Comparison of ENCODE assay signal across 8 cellular contexts in genomic region chr12:121209629-121210572, GRCh38. TPM values are rescaled to one million over a fixed set of nuclear protein-coding genes. Genes with fewer than 3 reads are reported as not detected.
DNase-seq lines count a peak whose midpoint lies in the region; ATAC-seq and TF ChIP-seq lines count a peak whose summit lies in the region.

Gene P2RX4, plus strand, starts transcription at chr12:121210129. Its CDS starts 36 bp downstream, at chr12:121210165.

- intact Hi-C loops in activated naive CD4-positive, alpha-beta T cell treated with anti-CD3 and anti-CD28 coated beads for 36 hours (cut with micrococcal nuclease): loop anchor here (1.0 to 10.0 kb wide), 6 partner anchors 13 to 625 kb away; partner anchors contain the start of gene POP5

- peak within 1 kb of the TSS; percentile 88 for H3K27ac ChIP-seq in SJSA1
- peak within 1 kb of the TSS; percentile 63 for H3K27ac ChIP-seq in osteoblast (ENCODE audit: low read depth, low read length)
- peak within 1 kb of the TSS; percentile 76 to 84 for H3K27ac ChIP-seq in thoracic aorta

- H3K4me3 ChIP-seq in H7 (ENCODE audit: insufficient read depth, low read depth, low read length) (peak within 1 kb of the TSS; percentile 87), SJSA1 (peak within 1 kb of the TSS; percentile 87), osteoblast (ENCODE audit: insufficient read depth, low read length) (peak within 1 kb of the TSS; percentile 83), thoracic aorta (peak within 1 kb of the TSS; percentile 91)

- H3K36me3 ChIP-seq in H7 (replicated peaks; ENCODE audit: control insufficient read depth, insufficient read depth, low read length): no peaks in the 10 kb centered on the region; the same call in 1 of the 2 replicates
- H3K36me3 ChIP-seq in SJSA1: peaks cover 26% of the 10 kb centered on the region
- H3K36me3 ChIP-seq in osteoblast (ENCODE audit: insufficient read depth, low read length): no peaks in the 10 kb centered on the region
- H3K36me3 ChIP-seq in thoracic aorta: no peaks in the 10 kb centered on the region

- H3K4me3 Mint-ChIP-seq in activated naive CD4-positive, alpha-beta T cell treated with anti-CD3 and anti-CD28 coated beads for 36 hours: peak within 1 kb of the TSS; percentile 81

- peak; percentile 93 for DNase-seq in GM03348 (ENCODE audit: low spot score)
- DNase-seq in H7: peak; percentile 97
- DNase-seq in M059J (ENCODE audit: low read depth): peak; percentile 73
- peak; percentile 82 to 88 for DNase-seq in SJSA1 (ENCODE audit: low read depth in 1 of 2, low spot score in 2 of 2)
- DNase-seq in activated naive CD4-positive, alpha-beta T cell treated with anti-CD3 and anti-CD28 coated beads for 36 hours: peak; percentile 91
- DNase-seq in globus pallidus (ENCODE audit: low spot score): peak; percentile 81
- DNase-seq in osteoblast (ENCODE audit: insufficient read length, low spot score, missing footprints): peak; percentile 94
- DNase-seq in thoracic aorta (ENCODE audit: low spot score): peak; percentile 33

- peak within 1 kb of the TSS; percentile 81 for H2AFZ ChIP-seq in osteoblast (ENCODE audit: low read length)

- H3K27me3 ChIP-seq in H7 (ENCODE audit: control insufficient read depth, insufficient read depth, low read length) (0 out of 2 replicates have a peak, but pooled peaks cover 3% of the 10 kb centered on the region), SJSA1 (replicated peaks) (no peaks in the 10 kb centered on the region), osteoblast (ENCODE audit: insufficient read depth, low read length) (no peaks in the 10 kb centered on the region), thoracic aorta (replicated peaks; ENCODE audit: insufficient read depth) (no peaks in the 10 kb centered on the region)

- H3K4me1 ChIP-seq in SJSA1 (replicated peaks) (peaks cover 35% of the 10 kb centered on the region), osteoblast (ENCODE audit: insufficient read depth, low read length) (peaks cover 13% of the 10 kb centered on the region), thoracic aorta (ENCODE audit: control insufficient read depth in 1 of 2, low read depth in 2 of 2) (peaks cover 6 to 16% of the 10 kb centered on the region in 2 donors)

- peak; percentile 51 for ATAC-seq in thoracic aorta (ENCODE audit: insufficient number of reproducible peaks, low FRiP score, low read depth)

- no peaks in the 10 kb centered on the region for H4K20me1 ChIP-seq in osteoblast (ENCODE audit: insufficient read depth, low read length)

- H3K4me1 Mint-ChIP-seq in activated naive CD4-positive, alpha-beta T cell treated with anti-CD3 and anti-CD28 coated beads for 36 hours (ENCODE audit: low read depth): peaks cover 23% of the 10 kb centered on the region

- no peaks in the 10 kb centered on the region for H3K27me3 Mint-ChIP-seq in activated naive CD4-positive, alpha-beta T cell treated with anti-CD3 and anti-CD28 coated beads for 36 hours (ENCODE audit: low read depth)

- peaks cover 4% of the 10 kb centered on the region for H3K79me2 ChIP-seq in osteoblast (ENCODE audit: insufficient read depth, low read length)

- H3K4me2 ChIP-seq in osteoblast (ENCODE audit: insufficient read depth, low read length): peak within 1 kb of the TSS; percentile 94

- CTCF ChIA-PET in activated naive CD4-positive, alpha-beta T cell treated with anti-CD3 and anti-CD28 coated beads for 36 hours (lab: Charles Lee): interaction anchor here (1.0 kb wide), 1 partner anchor 69 kb away, joined by 4 read pairs; no protein-coding TSS in a partner anchor

- peak within 1 kb of the TSS; percentile 89 for H3K27ac Mint-ChIP-seq in activated naive CD4-positive, alpha-beta T cell treated with anti-CD3 and anti-CD28 coated beads for 36 hours

- no peaks in the 10 kb centered on the region for H3K9me3 ChIP-seq in SJSA1 (replicated peaks)
- no peaks in the 10 kb centered on the region for H3K9me3 ChIP-seq in osteoblast (ENCODE audit: low read depth, low read length)
- no peaks in the 10 kb centered on the region for H3K9me3 ChIP-seq in thoracic aorta

- TF ChIP-seq CTCF in osteoblast (IDR thresholded peaks at IDR 0.05; ENCODE audit: extremely low read depth, low read depth, low read length) (no peak), thoracic aorta (IDR thresholded peaks at IDR 0.05) (no peak)

- no peaks in the 10 kb centered on the region for H3K9me3 Mint-ChIP-seq in activated naive CD4-positive, alpha-beta T cell treated with anti-CD3 and anti-CD28 coated beads for 36 hours

- peaks cover 7% of the 10 kb centered on the region for H3K36me3 Mint-ChIP-seq in activated naive CD4-positive, alpha-beta T cell treated with anti-CD3 and anti-CD28 coated beads for 36 hours (ENCODE audit: low read depth)

RNA-seq across cellular contexts. Expression of gene P2RX4, which starts in this region (rescaled TPM):
- total RNA-seq in H7 (2014; rRNA removed; shearing (Covaris generic)): 11.1 and 12.6 TPM in 2 replicates
- 29.6 and 34.2 TPM in 2 replicates for total RNA-seq in M059J (2014; rRNA removed; shearing (Covaris generic))
- total RNA-seq in SJSA1 (2014; rRNA removed; shearing (Covaris generic)): 80.6 and 99.2 TPM in 2 replicates
- 10 to 100 TPM; 14.2 to 18.0 TPM for total RNA-seq in activated naive CD4-positive, alpha-beta T cell treated with anti-CD3 and anti-CD28 coated beads for 36 hours
- total RNA-seq in osteoblast (22.1 and 23.5 TPM in 2 replicates), thoracic aorta (10 to 100 TPM; 42.3 to 50.4 TPM)

Comparison
In these comparisons a context has a peak if more than half of its experiments do, and no peak if none do; other contexts are left out.
1. Peak in every context shown above with its lines: DNase-seq, ATAC-seq, H3K4me3 ChIP-seq and H3K27ac ChIP-seq.
2. DNase-seq: peak in every context shown above with its lines; median percentile 97 in H7; 94 in osteoblast; 93 in GM03348; 91 in activated naive CD4-positive, alpha-beta T cell treated with anti-CD3 and anti-CD28 coated beads for 36 hours; 85 in SJSA1; 81 in globus pallidus; 73 in M059J; 33 in thoracic aorta.